13 cellular contexts compared by ENCODE assay signal in the genomic region with DNA sequence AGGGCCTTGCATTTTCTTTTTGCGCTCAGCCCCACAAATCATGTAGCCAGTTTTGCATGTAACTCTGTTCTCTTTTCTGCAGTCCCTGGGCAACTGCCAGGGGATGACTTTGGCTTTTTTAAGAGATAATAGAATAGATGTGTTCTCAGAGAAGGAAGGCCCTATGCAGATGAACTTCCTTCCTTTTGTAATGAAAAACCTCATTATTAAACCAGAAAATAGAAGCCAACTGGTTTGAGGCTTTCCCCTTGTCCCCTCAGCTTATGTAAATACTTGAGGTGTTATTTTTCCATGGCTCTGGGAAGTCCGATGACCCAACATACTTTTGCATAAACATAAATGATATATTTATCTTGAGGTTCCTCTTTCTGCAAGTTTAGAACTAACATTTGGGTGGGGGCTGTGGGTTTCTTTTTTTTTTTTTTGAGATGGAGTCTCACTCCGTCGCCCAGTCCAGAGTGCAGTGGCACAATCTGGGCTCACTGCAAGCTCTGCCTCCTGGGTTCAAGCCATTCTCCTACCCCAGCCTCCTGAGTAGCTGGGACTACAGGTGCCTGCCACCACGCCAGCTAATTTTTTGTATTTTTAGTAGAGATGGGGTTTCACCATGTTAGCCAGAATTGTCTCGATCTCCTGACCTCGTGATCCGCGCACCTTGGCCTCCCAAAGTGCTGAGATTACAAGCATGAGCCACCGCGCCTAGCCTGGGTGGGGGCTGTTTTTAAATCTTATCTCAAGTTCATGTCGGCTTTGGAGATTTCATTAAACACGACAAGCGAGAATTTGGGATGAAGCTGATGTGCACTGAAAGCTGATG. TPM values are rescaled to one million over a fixed set of nuclear protein-coding genes. Genes with fewer than 3 reads are reported as not detected.
DNase-seq lines count a peak whose midpoint lies in the region; ATAC-seq, FAIRE-seq and TF ChIP-seq lines count a peak whose summit lies in the region.
"Had no signal": no experiment of that assay in that cellular context is flagged by ENCODE, and none has a peak within 500 bp of the region (broad histone marks: within the 10 kb centered on the region; RNA-seq: fewer than 3 reads in every experiment).

No MANE protein-coding gene starts in this region.

- H3K27me3 Mint-ChIP-seq in WTC11 (ENCODE audit: low read depth): no peaks in the 10 kb centered on the region; the same call in 1 of the 2 replicates

- peaks cover 82% of the 10 kb centered on the region for H3K4me1 Mint-ChIP-seq in WTC11

- H3K4me1 ChIP-seq in DOHH2 (ENCODE audit: control insufficient read depth, low read length) (peaks cover 83% of the 10 kb centered on the region), HUES48 (ENCODE audit: control insufficient read depth, insufficient read depth, low read length) (peaks cover 35% of the 10 kb centered on the region), pancreas (no peaks in the 10 kb centered on the region), heart left ventricle (no peaks in the 10 kb centered on the region)
- H3K4me1 ChIP-seq: right atrium auricular region had no signal

- H3K9me3 Mint-ChIP-seq in WTC11: no peaks in the 10 kb centered on the region
- H3K9me3 Mint-ChIP-seq: activated CD4-positive, alpha-beta T cell treated with anti-CD3 and anti-CD28 coated beads, Interleukin-2, amount 10 ng/mL, durations not matched to agents 24 days and 14 days had no signal

- H3K36me3 ChIP-seq in DOHH2 (ENCODE audit: control insufficient read depth, low read length) (no peaks in the 10 kb centered on the region), HUES48 (ENCODE audit: control insufficient read depth, insufficient read depth, low read length) (no peaks in the 10 kb centered on the region), pancreas (no peaks in the 10 kb centered on the region), heart left ventricle (no peaks in the 10 kb centered on the region)
- H3K36me3 ChIP-seq: right atrium auricular region had no signal

- peak overlapping the region; percentile 46 for H3K4me2 ChIP-seq in DOHH2 (ENCODE audit: low read length)

- FAIRE-seq in pancreas (lab: Jason Lieb, UNC): no peak
- FAIRE-seq: endothelial cell of umbilical vein had no signal

- H3K27ac ChIP-seq in DOHH2 (ENCODE audit: low read depth, low read length) (peak overlapping the region; percentile 43), HUES48 (ENCODE audit: low read depth, low read length) (peak overlapping the region; percentile 67), pancreas (no peak overlapping the region), heart left ventricle (no peak overlapping the region)
- H3K27ac ChIP-seq: right atrium auricular region had no signal

- TF ChIP-seq CTCF in DOHH2 (IDR thresholded peaks at IDR 0.05; ENCODE audit: low read depth, low read length, poor library complexity, severe bottlenecking) (no peak), WTC11 (IDR thresholded peaks at IDR 0.05) (no peak), pancreas (IDR thresholded peaks at IDR 0.05) (no peak), heart left ventricle (IDR thresholded peaks at IDR 0.05) (no peak)

- TF ChIP-seq POLR2A in heart left ventricle (IDR thresholded peaks at IDR 0.05): no peak

- no peaks in the 10 kb centered on the region for H4K20me1 ChIP-seq in DOHH2 (ENCODE audit: control insufficient read depth, insufficient read depth, low read depth, low read length)

- peak overlapping the region; percentile 68 for H3K27ac Mint-ChIP-seq in WTC11
- H3K27ac Mint-ChIP-seq: activated CD4-positive, alpha-beta T cell treated with anti-CD3 and anti-CD28 coated beads, Interleukin-2, amount 10 ng/mL, durations not matched to agents 24 days and 14 days had no signal

- intact Hi-C loops in pancreas (cut with DNase I): no loop called here
- intact Hi-C loops in heart left ventricle (cut with DNase I): no loop called here

- H3F3A ChIP-seq in DOHH2 (ENCODE audit: control insufficient read depth, insufficient read depth): peaks cover 20% of the 10 kb centered on the region

- H3K4me3 ChIP-seq in DOHH2 (ENCODE audit: low read length) (peak overlapping the region; percentile 31), HUES48 (ENCODE audit: low read depth, low read length) (peak overlapping the region; percentile 25; the same call in 1 of the 2 replicates), pancreas (no peak overlapping the region), heart left ventricle (no peak overlapping the region)
- H3K4me3 ChIP-seq: right atrium auricular region had no signal

- no peaks in the 10 kb centered on the region for H3K36me3 Mint-ChIP-seq in WTC11

- no peak for DNase-seq in WTC11 (ENCODE audit: low spot score)
- DNase-seq in pancreas: no peak
- DNase-seq in heart left ventricle: no peak
- no peak for DNase-seq in LoVo (ENCODE audit: low spot score)
- DNase-seq: activated CD4-positive, alpha-beta T cell treated with anti-CD3 and anti-CD28 coated beads, Interleukin-2, amount 10 ng/mL, durations not matched to agents 24 days and 14 days; activated effector memory CD4-positive, alpha-beta T cell treated with Interleukin-2 at 50 U/mL for 16 hours had no signal

- WGBS in pancreas, 2 donors: 73 to 75% methylated on average over 14 of the region's 14 CpGs
- 78 to 79% (median 78%) methylated on average over 14 of the region's 14 CpGs for WGBS in heart left ventricle, 4 donors

- no peaks in the 10 kb centered on the region for H3K79me2 ChIP-seq in DOHH2 (ENCODE audit: control insufficient read depth, low read length)

- H3K9me3 ChIP-seq in DOHH2 (ENCODE audit: control insufficient read depth, insufficient read depth, low read length) (no peaks in the 10 kb centered on the region), HUES48 (ENCODE audit: control insufficient read depth, insufficient read depth, low read length) (no peaks in the 10 kb centered on the region), pancreas (no peaks in the 10 kb centered on the region), heart left ventricle (no peaks in the 10 kb centered on the region)
- H3K9me3 ChIP-seq: right atrium auricular region had no signal

- H3K9me2 ChIP-seq in DOHH2 (replicated peaks; ENCODE audit: control insufficient read depth, low read length): no peaks in the 10 kb centered on the region

- peaks cover 25% of the 10 kb centered on the region for H3K27me3 ChIP-seq in DOHH2 (ENCODE audit: control insufficient read depth, low read length)
- H3K27me3 ChIP-seq in HUES48 (ENCODE audit: control insufficient read depth, insufficient read depth, low read length): no peaks in the 10 kb centered on the region; the same call in 1 of the 2 replicates
- no peaks in the 10 kb centered on the region for H3K27me3 ChIP-seq in pancreas
- H3K27me3 ChIP-seq in heart left ventricle: peaks cover 0 to 21% (median 0%) of the 10 kb centered on the region in 9 donors
- H3K27me3 ChIP-seq: right atrium auricular region had no signal

- POLR2A ChIA-PET in WTC11 (lab: Charles Lee): no interaction called here

- CTCF ChIA-PET in WTC11 (lab: Charles Lee): interaction anchor here (0.6 to 4.1 kb wide), 4 partner anchors 14 to 61 kb away, joined by 3 to 19 read pairs (median 5); no protein-coding TSS in a partner anchor

- ATAC-seq in GM21367 (IDR thresholded peaks at IDR 0.05; ENCODE audit: unreplicated experiment) (peak; percentile 32), WTC11 (peak; percentile 63), pancreas (no peak), heart left ventricle (no peak), GM21576 (IDR thresholded peaks at IDR 0.05; ENCODE audit: unreplicated experiment) (no peak)

- no peak overlapping the region for H3K4me3 Mint-ChIP-seq in WTC11
- H3K4me3 Mint-ChIP-seq: activated CD4-positive, alpha-beta T cell treated with anti-CD3 and anti-CD28 coated beads, Interleukin-2, amount 10 ng/mL, durations not matched to agents 24 days and 14 days had no signal

- no peak overlapping the region for H3K9ac ChIP-seq in HUES48 (ENCODE audit: low read depth, low read length)

TF ChIP-seq in WTC11, 78 proteins besides CTCF, POLR2A, EP300 and RAD21 (continues in another document):
- TF ChIP-seq, protein P1, sequence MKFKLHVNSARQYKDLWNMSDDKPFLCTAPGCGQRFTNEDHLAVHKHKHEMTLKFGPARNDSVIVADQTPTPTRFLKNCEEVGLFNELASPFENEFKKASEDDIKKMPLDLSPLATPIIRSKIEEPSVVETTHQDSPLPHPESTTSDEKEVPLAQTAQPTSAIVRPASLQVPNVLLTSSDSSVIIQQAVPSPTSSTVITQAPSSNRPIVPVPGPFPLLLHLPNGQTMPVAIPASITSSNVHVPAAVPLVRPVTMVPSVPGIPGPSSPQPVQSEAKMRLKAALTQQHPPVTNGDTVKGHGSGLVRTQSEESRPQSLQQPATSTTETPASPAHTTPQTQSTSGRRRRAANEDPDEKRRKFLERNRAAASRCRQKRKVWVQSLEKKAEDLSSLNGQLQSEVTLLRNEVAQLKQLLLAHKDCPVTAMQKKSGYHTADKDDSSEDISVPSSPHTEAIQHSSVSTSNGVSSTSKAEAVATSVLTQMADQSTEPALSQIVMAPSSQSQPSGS (CRISPR knock-in tag; IDR thresholded peaks at IDR 0.05; ENCODE audit: borderline replicate concordance, low read depth): no peak
- TF ChIP-seq, protein P2, sequence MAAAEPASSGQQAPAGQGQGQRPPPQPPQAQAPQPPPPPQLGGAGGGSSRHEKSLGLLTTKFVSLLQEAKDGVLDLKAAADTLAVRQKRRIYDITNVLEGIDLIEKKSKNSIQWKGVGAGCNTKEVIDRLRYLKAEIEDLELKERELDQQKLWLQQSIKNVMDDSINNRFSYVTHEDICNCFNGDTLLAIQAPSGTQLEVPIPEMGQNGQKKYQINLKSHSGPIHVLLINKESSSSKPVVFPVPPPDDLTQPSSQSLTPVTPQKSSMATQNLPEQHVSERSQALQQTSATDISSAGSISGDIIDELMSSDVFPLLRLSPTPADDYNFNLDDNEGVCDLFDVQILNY (CRISPR knock-in tag; IDR thresholded peaks at IDR 0.05): no peak
- TF ChIP-seq ZNF671 (CRISPR knock-in tag; IDR thresholded peaks at IDR 0.05): no peak
- TF ChIP-seq, protein P3, sequence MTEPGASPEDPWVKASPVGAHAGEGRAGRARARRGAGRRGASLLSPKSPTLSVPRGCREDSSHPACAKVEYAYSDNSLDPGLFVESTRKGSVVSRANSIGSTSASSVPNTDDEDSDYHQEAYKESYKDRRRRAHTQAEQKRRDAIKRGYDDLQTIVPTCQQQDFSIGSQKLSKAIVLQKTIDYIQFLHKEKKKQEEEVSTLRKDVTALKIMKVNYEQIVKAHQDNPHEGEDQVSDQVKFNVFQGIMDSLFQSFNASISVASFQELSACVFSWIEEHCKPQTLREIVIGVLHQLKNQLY (CRISPR knock-in tag; IDR thresholded peaks at IDR 0.05): no peak

RNA-seq across cellular contexts. Expression of a gene that starts 14.4 kb away (rescaled TPM):
- 0.70 to 0.89 TPM (median 0.78 TPM) in 3 replicates for total RNA-seq in WTC11 (2021)
- total RNA-seq in pancreas: 1 to 10 TPM in 1 of 6 donors, under 1 TPM in 3, not detected in 2; 0.05 to 1.4 (median 0.10) TPM
- polyA plus RNA-seq in pancreas: under 1 TPM in 1 of 2 donors, not detected in 1; 0.02 TPM
- total RNA-seq in heart left ventricle: under 1 TPM in 3 of 9 donors, not detected in 6; 0.07 to 0.32 (median 0.09) TPM
- polyA plus RNA-seq in heart left ventricle: under 1 TPM in 1 of 2 donors, not detected in 1; 0.04 TPM
- total RNA-seq: activated CD4-positive, alpha-beta T cell treated with anti-CD3 and anti-CD28 coated beads, Interleukin-2, amount 10 ng/mL, durations not matched to agents 24 days and 14 days; endothelial cell of umbilical vein had no signal
- polyA plus RNA-seq: endothelial cell of umbilical vein had no signal

RNA-seq across cellular contexts. Expression of a gene that starts 31.2 kb away (rescaled TPM):
- total RNA-seq in WTC11 (2021) (not detected in 3 replicates), pancreas (not detected), heart left ventricle (not detected)
- polyA plus RNA-seq in pancreas (not detected), heart left ventricle (not detected)
- total RNA-seq: activated CD4-positive, alpha-beta T cell treated with anti-CD3 and anti-CD28 coated beads, Interleukin-2, amount 10 ng/mL, durations not matched to agents 24 days and 14 days; endothelial cell of umbilical vein; mucosa of gallbladder; right atrium auricular region had no signal
- polyA plus RNA-seq: endothelial cell of umbilical vein had no signal

Comparison
In these comparisons a context has a peak if more than half of its experiments do, and no peak if none do; other contexts are left out.
1. H3K27ac ChIP-seq: peak in DOHH2 (single experiment) and HUES48 (single experiment); none in pancreas (0 of 4) and heart left ventricle (0 of 12).
2. H3K4me3 ChIP-seq: peak in DOHH2 (single experiment) and HUES48 (single experiment); none in pancreas (0 of 4) and heart left ventricle (0 of 12).
3. ATAC-seq: peak in GM21367 (single experiment) and WTC11 (single experiment); none in pancreas (0 of 4), heart left ventricle (0 of 4) and GM21576 (single experiment).